16 cellular contexts compared by ENCODE assay signal in genomic region chr7:107172318-107173032, GRCh38. TPM values are rescaled to one million over a fixed set of nuclear protein-coding genes. Genes with fewer than 3 reads are reported as not detected.
A peak's percentile ranks its signal among the peaks of the same experiment; 100 is the strongest.
DNase-seq lines count a peak whose midpoint lies in the region; ATAC-seq and TF ChIP-seq lines count a peak whose summit lies in the region.
"Had no signal": no experiment of that assay in that cellular context is flagged by ENCODE, and none has a peak within 500 bp of the region (broad histone marks: within the 10 kb centered on the region; RNA-seq: fewer than 3 reads in every experiment).

No MANE protein-coding gene starts in this region.

- H3K27ac Mint-ChIP-seq in activated CD8-positive, alpha-beta T cell treated with anti-CD3 and anti-CD28 coated beads for 36 hours: peak overlapping the region; percentile 93
- no peak overlapping the region for H3K27ac Mint-ChIP-seq in activated CD8-positive, alpha-beta T cell treated with anti-CD3 and anti-CD28 coated beads, Interleukin-2, amount 10 ng/mL, durations not matched to agents 7 days and 5 days

- POLR2A ChIA-PET in activated CD8-positive, alpha-beta T cell treated with anti-CD3 and anti-CD28 coated beads for 36 hours (lab: Charles Lee): interaction anchor here (1.5 kb wide), 1 partner anchor 8 kb away, joined by 10 read pairs; no protein-coding TSS in a partner anchor
- POLR2A ChIA-PET in activated CD8-positive, alpha-beta T cell treated with anti-CD3 and anti-CD28 coated beads, Interleukin-2, amount 10 ng/mL, durations not matched to agents 7 days and 5 days (lab: Charles Lee): interaction anchor here (0.8 kb wide), 1 partner anchor 31 kb away, joined by 3 read pairs; no protein-coding TSS in a partner anchor

- no peaks in the 10 kb centered on the region for H3K36me3 ChIP-seq in gastrocnemius medialis
- H3K36me3 ChIP-seq: lower lobe of right lung, tibial nerve had no signal

- in situ Hi-C loops in gastrocnemius medialis (cut with MboI; ENCODE audit: low sequenced_read_pairs in 4 of 4): loop anchor here in 1 of 4 donors (25.0 kb wide), 3 partner anchors 510 to 885 kb away; partner anchors contain the start of genes CCDC71L, DLD and NAMPT

- TF ChIP-seq CTCF in activated CD8-positive, alpha-beta T cell treated with anti-CD3 and anti-CD28 coated beads for 36 hours (IDR thresholded peaks at IDR 0.05): no peak
- TF ChIP-seq CTCF in dorsolateral prefrontal cortex (IDR thresholded peaks at IDR 0.05 in 54 of 56, conservative IDR thresholded peaks at IDR 0.05 in 2 of 56; ENCODE audit: low read depth in 1 of 56, partially characterized antibody in 56 of 56) (no peak), gastrocnemius medialis (IDR thresholded peaks at IDR 0.05 in 4 of 5, conservative IDR thresholded peaks at IDR 0.05 in 1 of 5) (no peak)

- peak overlapping the region; percentile 26 for H3K4me3 Mint-ChIP-seq in activated CD8-positive, alpha-beta T cell treated with anti-CD3 and anti-CD28 coated beads for 36 hours
- no peak overlapping the region for H3K4me3 Mint-ChIP-seq in activated CD8-positive, alpha-beta T cell treated with anti-CD3 and anti-CD28 coated beads, Interleukin-2, amount 10 ng/mL, durations not matched to agents 7 days and 5 days

- H3K4me3 ChIP-seq in dorsolateral prefrontal cortex (peak overlapping the region in 24 of 59 donors; percentile 0 to 58 (median 35)), gastrocnemius medialis (no peak overlapping the region)
- H3K4me3 ChIP-seq: lower lobe of right lung, tibial nerve had no signal

- ATAC-seq in activated CD8-positive, alpha-beta T cell treated with anti-CD3 and anti-CD28 coated beads for 36 hours: no peak
- ATAC-seq in activated CD8-positive, alpha-beta T cell treated with anti-CD3 and anti-CD28 coated beads, Interleukin-2, amount 10 ng/mL, durations not matched to agents 7 days and 5 days: no peak
- no peak for ATAC-seq in gastrocnemius medialis
- ATAC-seq: lower lobe of right lung had no signal

- no peak for TF ChIP-seq POLR2A in gastrocnemius medialis (IDR thresholded peaks at IDR 0.05)

- peaks cover 52% of the 10 kb centered on the region for H3K4me1 Mint-ChIP-seq in activated CD8-positive, alpha-beta T cell treated with anti-CD3 and anti-CD28 coated beads for 36 hours (ENCODE audit: low read depth)
- H3K4me1 Mint-ChIP-seq in activated CD8-positive, alpha-beta T cell treated with anti-CD3 and anti-CD28 coated beads, Interleukin-2, amount 10 ng/mL, durations not matched to agents 7 days and 5 days (ENCODE audit: low read depth): peaks cover 44% of the 10 kb centered on the region

- H3K27me3 Mint-ChIP-seq in activated CD8-positive, alpha-beta T cell treated with anti-CD3 and anti-CD28 coated beads for 36 hours: no peaks in the 10 kb centered on the region
- no peaks in the 10 kb centered on the region for H3K27me3 Mint-ChIP-seq in activated CD8-positive, alpha-beta T cell treated with anti-CD3 and anti-CD28 coated beads, Interleukin-2, amount 10 ng/mL, durations not matched to agents 7 days and 5 days (ENCODE audit: low read depth)

- no peaks in the 10 kb centered on the region for H3K9me3 ChIP-seq in gastrocnemius medialis
- H3K9me3 ChIP-seq: lower lobe of right lung, tibial nerve had no signal

- intact Hi-C loops in activated CD8-positive, alpha-beta T cell treated with anti-CD3 and anti-CD28 coated beads for 36 hours (cut with micrococcal nuclease): loop anchor here (1.0 kb wide), 1 partner anchor 8 kb away; no protein-coding TSS in a partner anchor
- intact Hi-C loops in dorsolateral prefrontal cortex (cut with DNase I) (no loop called here), gastrocnemius medialis (cut with DNase I; ENCODE audit: low total_unique reads) (no loop called here)

- peaks cover 1% of the 10 kb centered on the region for H3K9me3 Mint-ChIP-seq in activated CD8-positive, alpha-beta T cell treated with anti-CD3 and anti-CD28 coated beads for 36 hours
- H3K9me3 Mint-ChIP-seq in activated CD8-positive, alpha-beta T cell treated with anti-CD3 and anti-CD28 coated beads, Interleukin-2, amount 10 ng/mL, durations not matched to agents 7 days and 5 days (ENCODE audit: insufficient read depth): no peaks in the 10 kb centered on the region

- H3K36me3 Mint-ChIP-seq in activated CD8-positive, alpha-beta T cell treated with anti-CD3 and anti-CD28 coated beads for 36 hours (ENCODE audit: low read depth): peaks cover 9% of the 10 kb centered on the region
- H3K36me3 Mint-ChIP-seq in activated CD8-positive, alpha-beta T cell treated with anti-CD3 and anti-CD28 coated beads, Interleukin-2, amount 10 ng/mL, durations not matched to agents 7 days and 5 days (ENCODE audit: low read depth): peaks cover 6% of the 10 kb centered on the region

- H3K4me1 ChIP-seq in gastrocnemius medialis: peaks cover 63 to 64% of the 10 kb centered on the region in 2 donors

- no peak for DNase-seq in activated CD8-positive, alpha-beta T cell treated with anti-CD3 and anti-CD28 coated beads for 36 hours
- DNase-seq in activated CD8-positive, alpha-beta T cell treated with anti-CD3 and anti-CD28 coated beads, Interleukin-2, amount 10 ng/mL, durations not matched to agents 7 days and 5 days: no peak
- DNase-seq in NAMALWA (ENCODE audit: low spot score): peak; percentile 17
- no peak for DNase-seq in dorsolateral prefrontal cortex
- DNase-seq in gastrocnemius medialis: no peak
- no peak for DNase-seq in A172 (ENCODE audit: low spot score)
- DNase-seq in stimulated activated CD4-positive, alpha-beta T cell treated with anti-CD3 and anti-CD28 coated beads, Interleukin-1b, Interleukin-23, amount 100 ng/mL, for 48 hours: no peak
- DNase-seq in NCI-H345 treated with DMSO at 0.1 percent for 48 hours (lab: John Stamatoyannopoulos, UW; ENCODE audit: unreplicated experiment): no peak
- DNase-seq: anterior cingulate cortex, dermis blood vessel endothelial cell, lower lobe of right lung, NCI-H1436 treated with DMSO at 0.1 percent for 48 hours, NCI-H526, nucleus accumbens, T-helper 9 cell had no signal

- CTCF ChIA-PET in activated CD8-positive, alpha-beta T cell treated with anti-CD3 and anti-CD28 coated beads for 36 hours (lab: Charles Lee): no interaction called here
- CTCF ChIA-PET in activated CD8-positive, alpha-beta T cell treated with anti-CD3 and anti-CD28 coated beads, Interleukin-2, amount 10 ng/mL, durations not matched to agents 7 days and 5 days (lab: Charles Lee): no interaction called here

- H3K27me3 ChIP-seq in dorsolateral prefrontal cortex (no peaks in the 10 kb centered on the region), gastrocnemius medialis (no peaks in the 10 kb centered on the region)
- H3K27me3 ChIP-seq: tibial nerve had no signal

- H3K27ac ChIP-seq in dorsolateral prefrontal cortex: peak overlapping the region in 58 of 59 donors; percentile 6 to 100 (median 82)
- peak overlapping the region; percentile 97 to 100 (median 98) for H3K27ac ChIP-seq in gastrocnemius medialis
- H3K27ac ChIP-seq: lower lobe of right lung had no signal

RNA-seq across cellular contexts. Expression of gene HBP1, which starts 3.7 kb away (rescaled TPM):
- 10 to 100 TPM; 23.8 to 30.5 TPM for total RNA-seq in activated CD8-positive, alpha-beta T cell treated with anti-CD3 and anti-CD28 coated beads for 36 hours
- 10 to 100 TPM; 17.2 to 17.3 TPM for total RNA-seq in activated CD8-positive, alpha-beta T cell treated with anti-CD3 and anti-CD28 coated beads, Interleukin-2, amount 10 ng/mL, durations not matched to agents 7 days and 5 days
- total RNA-seq in dorsolateral prefrontal cortex (10 to 100 TPM; 33.6 to 88.2 (median 55.4) TPM), gastrocnemius medialis (100 to 1,000 TPM in 3 of 4 donors, 10 to 100 TPM in 1; 70.6 to 172 (median 143) TPM)
- 52.7 and 66.1 TPM in 2 replicates for total RNA-seq in A172 (2014; rRNA removed; shearing (Covaris generic))
